In genomic region chr1:5554111-5554510, GRCh38 we compare ENCODE assay signal across 20 cellular contexts.
A peak's percentile ranks its signal among the peaks of the same experiment; 100 is the strongest.
DNase-seq lines count a peak whose midpoint lies in the region; ATAC-seq and TF ChIP-seq lines count a peak whose summit lies in the region.
"Had no signal": no experiment of that assay in that cellular context is flagged by ENCODE, and none has a peak within 500 bp of the region (broad histone marks: within the 10 kb centered on the region; RNA-seq: fewer than 3 reads in every experiment).

No MANE protein-coding gene starts in this region.

- H3K79me1 ChIP-seq in neuronal stem cell (ENCODE audit: low read depth, low read length), result no peaks in the 10 kb centered on the region

- no peak overlapping the region for H4K91ac ChIP-seq in neuronal stem cell (ENCODE audit: low read depth, low read length, poor library complexity)

- POLR2A ChIA-PET in MCF 10A (lab: Yijun Ruan, JAX), result no interaction called here

- H3K4ac ChIP-seq in neuronal stem cell (ENCODE audit: low read length), result no peak overlapping the region

- intact Hi-C loops in MCF 10A (cut with micrococcal nuclease), result no loop called here
- intact Hi-C loops in breast epithelium (cut with DNase I; ENCODE audit: low total_unique reads), result no loop called here
- intact Hi-C loops in vagina (cut with DNase I), result no loop called here

- no peak overlapping the region for H3K4me2 ChIP-seq in neuronal stem cell (ENCODE audit: insufficient read depth, low read length, poor library complexity, severe bottlenecking)
- H3K4me2 ChIP-seq: BLaER1, GM23338 had no signal

- H3K4me3 ChIP-seq in breast epithelium (no peak overlapping the region), neuronal stem cell (ENCODE audit: low read length in 2 of 2) (no peak overlapping the region), vagina (no peak overlapping the region)
- H3K4me3 ChIP-seq: BLaER1, GM23338 had no signal

- no peak overlapping the region for H3K14ac ChIP-seq in neuronal stem cell (ENCODE audit: low read length)

- H3K27ac ChIP-seq in breast epithelium, result no peak overlapping the region
- no peak overlapping the region for H3K27ac ChIP-seq in neuronal stem cell (replicated peaks; ENCODE audit: low read length)
- no peak overlapping the region for H3K27ac ChIP-seq in vagina
- H3K27ac ChIP-seq: 22Rv1, BLaER1, C4-2B had no signal

- no peak overlapping the region for H4K8ac ChIP-seq in neuronal stem cell (ENCODE audit: low read depth, low read length)

- CTCF ChIA-PET in MCF 10A (lab: Yijun Ruan, JAX), result no interaction called here

- no peak overlapping the region for H2BK120ac ChIP-seq in neuronal stem cell (ENCODE audit: low read depth, low read length)

- no peaks in the 10 kb centered on the region for H3K36me3 Mint-ChIP-seq in MCF 10A (ENCODE audit: insufficient read depth, unreplicated experiment)
- H3K36me3 Mint-ChIP-seq: CD8-positive, alpha-beta memory T cell had no signal

- H3K23ac ChIP-seq in neuronal stem cell (ENCODE audit: low read depth, low read length, poor library complexity), result no peak overlapping the region

- H2BK5ac ChIP-seq in neuronal stem cell (ENCODE audit: low read length), result no peak overlapping the region

- H3K36me3 ChIP-seq in breast epithelium (no peaks in the 10 kb centered on the region), neuronal stem cell (replicated peaks in 1 of 2; ENCODE audit: control insufficient read depth in 2 of 2, insufficient read depth in 2 of 2, low read length in 2 of 2) (no peaks in the 10 kb centered on the region), vagina (no peaks in the 10 kb centered on the region)
- H3K36me3 ChIP-seq: BLaER1 had no signal

- peak overlapping the region; percentile 56 for H2AK5ac ChIP-seq in neuronal stem cell (ENCODE audit: low read depth, low read length)

- H2AFZ ChIP-seq in neuronal stem cell (ENCODE audit: low read length), result no peak overlapping the region
- H2AFZ ChIP-seq: GM23338 had no signal

- H3K27me3 ChIP-seq in breast epithelium, result no peaks in the 10 kb centered on the region
- no peaks in the 10 kb centered on the region for H3K27me3 ChIP-seq in neuronal stem cell (ENCODE audit: control insufficient read depth in 3 of 3, insufficient read depth in 3 of 3, low read depth in 1 of 3, low read length in 3 of 3)
- no peaks in the 10 kb centered on the region for H3K27me3 ChIP-seq in vagina
- H3K27me3 ChIP-seq: BLaER1 had no signal

- no TSS peak for BruUV-seq in MCF 10A (replicated peaks; lab: Mats Ljungman, UMichigan)

- no peak overlapping the region for H2BK15ac ChIP-seq in neuronal stem cell (ENCODE audit: low read length)

- DNase-seq in MCF 10A (ENCODE audit: unreplicated experiment) (peak; percentile 1), breast epithelium (ENCODE audit: low spot score in 2 of 2) (no peak), neuronal stem cell (ENCODE audit: low spot score) (no peak), vagina (ENCODE audit: extremely low spot score in 2 of 2) (peak; percentile 34 to 52), NCI-H2081 (lab: John Stamatoyannopoulos, UW) (no peak)
- DNase-seq: Calu3; CD4-positive, alpha-beta T cell; CD8-positive, alpha-beta memory T cell; COR-L47; DMS53; DMS79 treated with DMSO at 0.1 percent for 48 hours; GF-D8; H9; HFFc6 had no signal

- H3K4me1 ChIP-seq in breast epithelium, result no peaks in the 10 kb centered on the region
- H3K4me1 ChIP-seq in neuronal stem cell (ENCODE audit: control insufficient read depth in 2 of 2, insufficient read depth in 1 of 2, low read depth in 1 of 2, low read length in 2 of 2), result no peaks in the 10 kb centered on the region
- H3K4me1 ChIP-seq in vagina, result no peaks in the 10 kb centered on the region

- H3K9me3 ChIP-seq in breast epithelium, result peaks cover 0 to 11% of the 10 kb centered on the region in 2 donors
- peaks cover 0 to 2% of the 10 kb centered on the region in 2 donors for H3K9me3 ChIP-seq in neuronal stem cell (replicated peaks in 1 of 2; ENCODE audit: control insufficient read depth in 2 of 2, insufficient read depth in 1 of 2, low read depth in 1 of 2, low read length in 2 of 2)
- no peaks in the 10 kb centered on the region for H3K9me3 ChIP-seq in vagina

- no peak overlapping the region for H3K27ac Mint-ChIP-seq in MCF 10A (ENCODE audit: low read depth, unreplicated experiment)
- H3K27ac Mint-ChIP-seq: B cell; CD4-positive, alpha-beta T cell; CD8-positive, alpha-beta memory T cell; GM23338; H9; HFFc6 had no signal

- H2BK12ac ChIP-seq in neuronal stem cell (ENCODE audit: low read length), result no peak overlapping the region

- no peak for TF ChIP-seq CTCF in MCF 10A (IDR thresholded peaks at IDR 0.05; ENCODE audit: unreplicated experiment)
- no peak for TF ChIP-seq CTCF in breast epithelium (IDR thresholded peaks at IDR 0.05)
- no peak for TF ChIP-seq CTCF in vagina (IDR thresholded peaks at IDR 0.05)

- peaks cover 15% of the 10 kb centered on the region for H3K9me3 Mint-ChIP-seq in MCF 10A (ENCODE audit: unreplicated experiment)

- H3K4me1 Mint-ChIP-seq in MCF 10A (ENCODE audit: insufficient read depth, unreplicated experiment), result peaks cover 16% of the 10 kb centered on the region
- H3K4me1 Mint-ChIP-seq: B cell, GM23338, H9 had no signal

- H3K27me3 Mint-ChIP-seq in MCF 10A (ENCODE audit: insufficient read depth, unreplicated experiment), result peaks cover 48% of the 10 kb centered on the region

- no peak for TF ChIP-seq POLR2A in breast epithelium (IDR thresholded peaks at IDR 0.05)
- no peak for TF ChIP-seq POLR2A in vagina (IDR thresholded peaks at IDR 0.05)

- no peak for ATAC-seq in HG02678 (IDR thresholded peaks at IDR 0.05; ENCODE audit: unreplicated experiment)
- ATAC-seq: GM23338 had no signal

- H3K18ac ChIP-seq in neuronal stem cell (ENCODE audit: low read length), result peak overlapping the region; percentile 27

- no peak overlapping the region for H3K9ac ChIP-seq in neuronal stem cell (ENCODE audit: low read depth, low read length, poor library complexity)
- H3K9ac ChIP-seq: BLaER1 had no signal

- no CpG with 5 or more reads among the region's 6 CpGs for WGBS in neuronal stem cell (ENCODE audit: extremely low coverage in 2 of 2, insufficient read length in 2 of 2, insufficient replicate concordance in 1 of 2), 2 donors

- no peak overlapping the region for H3K4me3 Mint-ChIP-seq in MCF 10A (ENCODE audit: unreplicated experiment)
- H3K4me3 Mint-ChIP-seq: B cell; CD4-positive, alpha-beta T cell; CD8-positive, alpha-beta memory T cell; GM23338; H9; HFFc6 had no signal

Comparison
In these comparisons a context has a peak if more than half of its experiments do, and no peak if none do; other contexts are left out.
1. DNase-seq: peak in MCF 10A (single experiment) and vagina (2 of 2); none in breast epithelium (0 of 2), neuronal stem cell (single experiment) and NCI-H2081 (0 of 2).